Comparison of ENCODE assay signal across 29 cellular contexts in the genomic region with DNA sequence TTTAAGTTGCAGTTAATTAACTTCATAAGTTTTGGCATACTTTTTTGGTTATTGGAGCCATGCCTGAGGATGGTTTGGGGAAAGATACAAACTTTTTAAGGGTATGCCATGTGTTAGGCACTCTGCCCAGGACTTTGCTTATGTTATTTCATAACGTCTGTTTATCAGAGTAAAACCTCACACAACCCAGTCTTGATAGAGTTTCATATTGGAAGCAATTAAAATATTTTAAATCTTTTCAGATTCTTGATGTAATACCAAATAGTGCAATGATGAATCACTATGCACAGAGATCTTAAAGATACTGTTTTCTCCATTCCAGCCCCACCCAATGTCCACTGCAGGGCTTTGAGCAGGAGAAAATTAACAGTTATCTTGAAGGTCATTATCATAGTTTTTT.
DNase-seq lines count a peak whose midpoint lies in the region; ATAC-seq and TF ChIP-seq lines count a peak whose summit lies in the region.
"Had no signal": no experiment of that assay in that cellular context is flagged by ENCODE, and none has a peak within 500 bp of the region (broad histone marks: within the 10 kb centered on the region; RNA-seq: fewer than 3 reads in every experiment).

No MANE protein-coding gene starts in this region.

- H3K36me3 ChIP-seq in SK-N-SH (replicated peaks in 1 of 2; ENCODE audit: control insufficient read depth in 1 of 2, insufficient read depth in 2 of 2, low read length in 1 of 2), result no peaks in the 10 kb centered on the region
- H3K36me3 ChIP-seq: gastrocnemius medialis, pancreas, transverse colon had no signal

- H3K9me2 ChIP-seq in SK-N-SH, result no peaks in the 10 kb centered on the region

- no peaks in the 10 kb centered on the region for H3K27me3 ChIP-seq in SK-N-SH (ENCODE audit: insufficient read depth)
- H3K27me3 ChIP-seq: gastrocnemius medialis, pancreas, transverse colon had no signal

- TF ChIP-seq CTCF in SK-N-SH (IDR thresholded peaks at IDR 0.05) (no peak), RWPE1 (conservative IDR thresholded peaks at IDR 0.05; ENCODE audit: low read depth) (no peak), lower leg skin (IDR thresholded peaks at IDR 0.05) (no peak)

- no peaks in the 10 kb centered on the region for H3K27me3 Mint-ChIP-seq in activated T-cell treated with anti-CD3 and anti-CD28 coated beads, Interleukin-2, amount 50 U/mL, for 72 hours (ENCODE audit: low read depth)
- H3K27me3 Mint-ChIP-seq: activated naive CD4-positive, alpha-beta T cell treated with anti-CD3 and anti-CD28 coated beads, Interleukin-2, amount 50 U/mL, for 24 hours; B cell had no signal

- no peak for TF ChIP-seq EP300 in SK-N-SH (IDR thresholded peaks at IDR 0.05; ENCODE audit: borderline replicate concordance in 1 of 2, low read depth in 1 of 2, low read length in 1 of 2)

- H3K79me2 ChIP-seq in SK-N-SH (ENCODE audit: insufficient read depth), result no peaks in the 10 kb centered on the region

- no peaks in the 10 kb centered on the region for H4K20me1 ChIP-seq in SK-N-SH (ENCODE audit: insufficient read depth)

- no peak overlapping the region for H2AFZ ChIP-seq in SK-N-SH (ENCODE audit: low read depth)

- ATAC-seq in SK-N-SH treated with all-trans-retinoic acid at 6 μM for 48 hours (peak; percentile 75), GM18498 (IDR thresholded peaks at IDR 0.05; ENCODE audit: unreplicated experiment) (no peak)
- ATAC-seq in activated T-cell treated with anti-CD3 and anti-CD28 coated beads, Interleukin-2, amount 50 U/mL, for 72 hours (replicated peaks in 1 of 2), result no peak
- ATAC-seq: gastrocnemius medialis, pancreas, right cardiac atrium had no signal

- intact Hi-C loops in lower leg skin (cut with DNase I; ENCODE audit: low total_unique reads), result no loop called here

- no peak overlapping the region for H3K4me2 ChIP-seq in SK-N-SH
- H3K4me2 ChIP-seq: KMS-11 had no signal

- no peak overlapping the region for H3K4me3 Mint-ChIP-seq in activated T-cell treated with anti-CD3 and anti-CD28 coated beads, Interleukin-2, amount 50 U/mL, for 72 hours
- H3K4me3 Mint-ChIP-seq: activated naive CD4-positive, alpha-beta T cell treated with anti-CD3 and anti-CD28 coated beads, Interleukin-2, amount 50 U/mL, for 24 hours; B cell; nephron progenitor cell; T-helper 2 cell treated with Interferon-gamma antibody and Interleukin-4, amounts not matched to agents 5 μg/mL and 100 μg/mL, for 36 hours had no signal

- H3K27ac Mint-ChIP-seq in activated T-cell treated with anti-CD3 and anti-CD28 coated beads, Interleukin-2, amount 50 U/mL, for 72 hours, result no peak overlapping the region
- H3K27ac Mint-ChIP-seq: activated naive CD4-positive, alpha-beta T cell treated with anti-CD3 and anti-CD28 coated beads, Interleukin-2, amount 50 U/mL, for 24 hours; B cell; nephron progenitor cell; T-helper 2 cell treated with Interferon-gamma antibody and Interleukin-4, amounts not matched to agents 5 μg/mL and 100 μg/mL, for 36 hours had no signal

- no peak overlapping the region for H3K27ac ChIP-seq in SK-N-SH (ENCODE audit: low read depth in 2 of 2, low read length in 1 of 2)
- no peak overlapping the region for H3K27ac ChIP-seq in RWPE1
- H3K27ac ChIP-seq: 22Rv1, gastrocnemius medialis, KMS-11, pancreas, transverse colon, VCaP had no signal

- peaks cover 0 to 3% of the 10 kb centered on the region in 2 donors for H3K9me3 Mint-ChIP-seq in activated T-cell treated with anti-CD3 and anti-CD28 coated beads, Interleukin-2, amount 50 U/mL, for 72 hours
- H3K9me3 Mint-ChIP-seq: nephron progenitor cell; T-helper 2 cell treated with Interferon-gamma antibody and Interleukin-4, amounts not matched to agents 5 μg/mL and 100 μg/mL, for 36 hours had no signal

- H3K4me1 Mint-ChIP-seq in activated T-cell treated with anti-CD3 and anti-CD28 coated beads, Interleukin-2, amount 50 U/mL, for 72 hours (ENCODE audit: low read depth), result no peaks in the 10 kb centered on the region
- H3K4me1 Mint-ChIP-seq: activated naive CD4-positive, alpha-beta T cell treated with anti-CD3 and anti-CD28 coated beads, Interleukin-2, amount 50 U/mL, for 24 hours; B cell; nephron progenitor cell had no signal

- no peaks in the 10 kb centered on the region for H3K9me3 ChIP-seq in SK-N-SH
- H3K9me3 ChIP-seq: gastrocnemius medialis, pancreas, transverse colon had no signal

- no peak overlapping the region for H3K9ac ChIP-seq in SK-N-SH
- H3K9ac ChIP-seq: KMS-11 had no signal

- POLR2A ChIA-PET in SK-N-SH (lab: Yijun Ruan, JAX) (no interaction called here), RWPE1 (lab: Yijun Ruan, JAX; ENCODE audit: low non-redundant PET) (no interaction called here)

- DNase-seq in SK-N-SH, result no peak
- peak; percentile 41 for DNase-seq in RWPE1 (ENCODE audit: low spot score)
- peak; percentile 96 for DNase-seq in fibroblast of peridontal ligament (ENCODE audit: extremely low read depth)
- DNase-seq in lower leg skin (ENCODE audit: low spot score in 2 of 2), result no peak
- DNase-seq in activated T-cell treated with anti-CD3 and anti-CD28 coated beads, Interleukin-2, amount 50 U/mL, for 72 hours, result no peak
- no peak for DNase-seq in activated T-cell treated with anti-CD3 and anti-CD28 coated beads, Interleukin-2, amount 50 U/mL, for 1 hour
- DNase-seq: activated CD4-positive, alpha-beta T cell treated with anti-CD3 and anti-CD28 coated beads for 48 hours; anterior cingulate cortex; DMS153; gastrocnemius medialis; GDM1; GOT3; hypothalamus; islet precursor cell; NCI-H1694; nephron progenitor cell; pancreas; right cardiac atrium; RPMI8226; stimulated activated CD8-positive, alpha-beta memory T cell treated with anti-CD3 and anti-CD28 coated beads, Interleukin-4, amount 100 ng/mL, for 48 hours; transverse colon had no signal

- no peak for TF ChIP-seq RAD21 in SK-N-SH (IDR thresholded peaks at IDR 0.05; ENCODE audit: low read length)

- no peaks in the 10 kb centered on the region for H3K4me1 ChIP-seq in SK-N-SH (ENCODE audit: control insufficient read depth in 1 of 2, insufficient read depth in 2 of 2, low read depth in 1 of 2, low read length in 1 of 2)
- H3K4me1 ChIP-seq: gastrocnemius medialis, pancreas, transverse colon had no signal

- H3K4me3 ChIP-seq in SK-N-SH (ENCODE audit: low read depth in 2 of 2, low read length in 1 of 2) (no peak overlapping the region), lower leg skin (ENCODE audit: low read depth, poor library complexity, severe bottlenecking) (no peak overlapping the region)
- H3K4me3 ChIP-seq: gastrocnemius medialis, pancreas, transverse colon had no signal

- 3% methylated on average over 1 of the region's 1 CpG for WGBS in SK-N-SH (ENCODE audit: low lambda C conversion rate)
- WGBS in lower leg skin, 2 donors, result 20 to 24% methylated on average over 1 of the region's 1 CpG

- no peak for TF ChIP-seq POLR2A in lower leg skin (IDR thresholded peaks at IDR 0.05)

- CTCF ChIA-PET in SK-N-SH (lab: Yijun Ruan, JAX) (interaction anchor here (1.4 kb wide), 1 partner anchor 33 kb away, joined by 3 read pairs; no protein-coding TSS in a partner anchor), RWPE1 (lab: Yijun Ruan, JAX) (no interaction called here)

- no peaks in the 10 kb centered on the region for H3K36me3 Mint-ChIP-seq in activated T-cell treated with anti-CD3 and anti-CD28 coated beads, Interleukin-2, amount 50 U/mL, for 72 hours (ENCODE audit: insufficient read depth in 2 of 2)
- H3K36me3 Mint-ChIP-seq: activated naive CD4-positive, alpha-beta T cell treated with anti-CD3 and anti-CD28 coated beads, Interleukin-2, amount 50 U/mL, for 24 hours had no signal

- H3F3A ChIP-seq in SK-N-SH (replicated peaks; ENCODE audit: insufficient read depth), result no peaks in the 10 kb centered on the region

TF ChIP-seq in SK-N-SH treated with all-trans-retinoic acid at 6 μM for 48 hours, 23 proteins besides CTCF, POLR2A, EP300 and RAD21:
- TF ChIP-seq ISL1 (CRISPR knock-in tag; IDR thresholded peaks at IDR 0.05) (peak; percentile 30; the same call in 1 of the 2 replicates), TCF4 (CRISPR knock-in tag; IDR thresholded peaks at IDR 0.05; ENCODE audit: borderline replicate concordance) (no peak)

TF ChIP-seq in SK-N-SH, 30 proteins besides CTCF, POLR2A, EP300 and RAD21 (continues in another document):
- TF ChIP-seq USF1 (IDR thresholded peaks at IDR 0.05; ENCODE audit: borderline replicate concordance, low read depth) (no peak), CHD2 (IDR thresholded peaks at IDR 0.05; ENCODE audit: low read length, partially characterized antibody) (no peak), YY1 (IDR thresholded peaks at IDR 0.05; ENCODE audit: low read depth) (no peak), PBX3 (IDR thresholded peaks at IDR 0.05) (no peak), EZH2phosphoT487 (IDR thresholded peaks at IDR 0.05; ENCODE audit: borderline replicate concordance, low read depth) (no peak), FOXJ3 (CRISPR knock-in tag; IDR thresholded peaks at IDR 0.05) (no peak), TCF12 (IDR thresholded peaks at IDR 0.05) (no peak), POLR2AphosphoS5 (IDR thresholded peaks at IDR 0.05; ENCODE audit: low read depth, low read length) (no peak), GATA2 (CRISPR knock-in tag; IDR thresholded peaks at IDR 0.05) (no peak), ELF1 (IDR thresholded peaks at IDR 0.05) (no peak)
- TF ChIP-seq, protein P1, sequence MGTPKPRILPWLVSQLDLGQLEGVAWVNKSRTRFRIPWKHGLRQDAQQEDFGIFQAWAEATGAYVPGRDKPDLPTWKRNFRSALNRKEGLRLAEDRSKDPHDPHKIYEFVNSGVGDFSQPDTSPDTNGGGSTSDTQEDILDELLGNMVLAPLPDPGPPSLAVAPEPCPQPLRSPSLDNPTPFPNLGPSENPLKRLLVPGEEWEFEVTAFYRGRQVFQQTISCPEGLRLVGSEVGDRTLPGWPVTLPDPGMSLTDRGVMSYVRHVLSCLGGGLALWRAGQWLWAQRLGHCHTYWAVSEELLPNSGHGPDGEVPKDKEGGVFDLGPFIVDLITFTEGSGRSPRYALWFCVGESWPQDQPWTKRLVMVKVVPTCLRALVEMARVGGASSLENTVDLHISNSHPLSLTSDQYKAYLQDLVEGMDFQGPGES (IDR thresholded peaks at IDR 0.05; ENCODE audit: low read depth, low read length), result no peak

Comparison
In these comparisons a context has a peak if more than half of its experiments do, and no peak if none do; other contexts are left out.
1. DNase-seq: peak in RWPE1 (single experiment) and fibroblast of peridontal ligament (single experiment); none in SK-N-SH (single experiment), lower leg skin (0 of 2), activated T-cell treated with anti-CD3 and anti-CD28 coated beads, Interleukin-2, amount 50 U/mL, for 72 hours (0 of 2) and activated T-cell treated with anti-CD3 and anti-CD28 coated beads, Interleukin-2, amount 50 U/mL, for 1 hour (single experiment).